In genomic region chr11:122832297-122833132, GRCh38 we compare ENCODE assay signal across 2 cellular contexts. TPM values are rescaled to one million over a fixed set of nuclear protein-coding genes. Genes with fewer than 3 reads are reported as not detected.
"Had no signal": no experiment of that assay in that cellular context is flagged by ENCODE, and none has a peak within 500 bp of the region (broad histone marks: within the 10 kb centered on the region; RNA-seq: fewer than 3 reads in every experiment).

No MANE protein-coding gene starts in this region.

RNA-seq across cellular contexts. Expression of gene CRTAM, which starts 5.8 kb away (rescaled TPM):
- polyA plus RNA-seq: endothelial cell of umbilical vein, smooth muscle cell had no signal
